ENCODE assay signal across 27 cellular contexts in the genomic region with DNA sequence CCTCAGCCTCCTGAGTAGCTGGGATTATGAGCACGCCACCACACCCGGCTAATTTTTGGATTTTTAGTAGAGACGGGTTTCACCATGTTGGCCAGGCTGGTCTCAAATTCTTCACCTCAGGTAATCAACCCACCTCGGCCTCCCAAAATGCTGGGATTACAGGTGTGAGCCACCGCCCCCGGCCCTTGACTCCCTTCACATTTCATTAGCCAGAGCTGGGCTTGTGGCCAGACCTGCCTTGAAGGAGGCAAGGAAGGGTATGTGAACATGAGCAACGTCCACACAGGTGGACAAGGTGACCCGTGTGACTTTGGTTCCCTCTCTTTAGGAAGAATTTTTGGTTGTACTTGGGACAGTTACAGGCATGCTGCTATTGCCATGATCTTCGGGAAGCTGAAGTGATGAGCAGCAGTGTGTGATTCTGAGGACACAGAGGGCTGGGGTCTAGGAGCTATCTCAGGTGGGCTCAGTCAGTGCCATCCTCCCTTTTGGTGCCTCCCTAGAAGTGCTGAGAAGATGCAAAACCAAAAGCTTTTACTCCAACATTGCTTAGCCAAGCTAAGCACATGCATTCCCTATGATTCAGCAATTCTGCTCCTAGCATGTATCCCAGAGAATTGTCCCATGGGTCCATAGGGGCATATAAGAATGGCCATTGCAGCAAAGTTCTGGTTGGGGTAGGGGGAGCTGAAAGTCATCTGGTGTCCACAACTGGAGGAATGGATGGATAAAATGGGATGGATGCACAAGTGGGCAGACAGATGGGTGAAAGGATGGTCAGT. TPM values are rescaled to one million over a fixed set of nuclear protein-coding genes. Genes with fewer than 3 reads are reported as not detected.
DNase-seq lines count a peak whose midpoint lies in the region; ATAC-seq, FAIRE-seq and TF ChIP-seq lines count a peak whose summit lies in the region.
"Had no signal": no experiment of that assay in that cellular context is flagged by ENCODE, and none has a peak within 500 bp of the region (broad histone marks: within the 10 kb centered on the region; RNA-seq: fewer than 3 reads in every experiment).

No MANE protein-coding gene starts in this region.

- H3K36me3 ChIP-seq in ACC112 (ENCODE audit: insufficient read depth, low read length) = peaks cover 7% of the 10 kb centered on the region; the same call in 1 of the 2 replicates
- H3K36me3 ChIP-seq: SJCRH30 had no signal

- H3K4me3 Mint-ChIP-seq in CD14-positive monocyte = peak overlapping the region; percentile 27 to 39
- no peak overlapping the region for H3K4me3 Mint-ChIP-seq in activated T-helper 17 cell treated with anti-CD3 and anti-CD28 coated beads, Interleukin-2, amount 50 U/mL, for 72 hours
- H3K4me3 Mint-ChIP-seq in osteocyte (ENCODE audit: unreplicated experiment) = no peak overlapping the region
- H3K4me3 Mint-ChIP-seq: activated naive CD8-positive, alpha-beta T cell; memory B cell had no signal

- H3K9me3 Mint-ChIP-seq in CD14-positive monocyte (no peaks in the 10 kb centered on the region), osteocyte (ENCODE audit: unreplicated experiment) (no peaks in the 10 kb centered on the region)
- no peaks in the 10 kb centered on the region for H3K9me3 Mint-ChIP-seq in activated T-helper 17 cell treated with anti-CD3 and anti-CD28 coated beads, Interleukin-2, amount 50 U/mL, for 72 hours
- H3K9me3 Mint-ChIP-seq: memory B cell had no signal

- peaks cover 30% of the 10 kb centered on the region for H3K79me2 ChIP-seq in ACC112 (ENCODE audit: control insufficient read depth, insufficient read depth, low read length, unreplicated experiment)

- peaks cover 21 to 53% of the 10 kb centered on the region in 2 donors for H3K36me3 Mint-ChIP-seq in CD14-positive monocyte
- H3K36me3 Mint-ChIP-seq in activated T-helper 17 cell treated with anti-CD3 and anti-CD28 coated beads, Interleukin-2, amount 50 U/mL, for 72 hours (ENCODE audit: low read depth) = peaks cover 20% of the 10 kb centered on the region
- peaks cover 9% of the 10 kb centered on the region for H3K36me3 Mint-ChIP-seq in osteocyte (ENCODE audit: unreplicated experiment)

- no peak for ATAC-seq in activated T-helper 17 cell treated with anti-CD3 and anti-CD28 coated beads, Interleukin-2, amount 50 U/mL, for 72 hours (replicated peaks)
- ATAC-seq in GM21825 (IDR thresholded peaks at IDR 0.05; ENCODE audit: unreplicated experiment) (no peak), GM19035 (IDR thresholded peaks at IDR 0.05; ENCODE audit: unreplicated experiment) (no peak)

- no peaks in the 10 kb centered on the region for H3K27me3 ChIP-seq in ACC112 (ENCODE audit: insufficient read depth, low read length)
- H3K27me3 ChIP-seq: ascending aorta, SJCRH30, tibial artery had no signal

- H3K4me1 Mint-ChIP-seq in CD14-positive monocyte (peaks cover 84% of the 10 kb centered on the region), osteocyte (ENCODE audit: unreplicated experiment) (peaks cover 12% of the 10 kb centered on the region)
- peaks cover 6% of the 10 kb centered on the region for H3K4me1 Mint-ChIP-seq in activated T-helper 17 cell treated with anti-CD3 and anti-CD28 coated beads, Interleukin-2, amount 50 U/mL, for 72 hours

- no peak overlapping the region for H2AFZ ChIP-seq in ACC112 (ENCODE audit: low read length, unreplicated experiment)
- H2AFZ ChIP-seq: GM23248 had no signal

- H3K27me3 Mint-ChIP-seq in CD14-positive monocyte (ENCODE audit: low read depth in 3 of 3) (peaks cover 0 to 2% (median 0%) of the 10 kb centered on the region in 3 donors), osteocyte (ENCODE audit: unreplicated experiment) (no peaks in the 10 kb centered on the region)
- H3K27me3 Mint-ChIP-seq in activated T-helper 17 cell treated with anti-CD3 and anti-CD28 coated beads, Interleukin-2, amount 50 U/mL, for 72 hours = no peaks in the 10 kb centered on the region
- H3K27me3 Mint-ChIP-seq: activated naive CD8-positive, alpha-beta T cell; memory B cell had no signal

- no peak for FAIRE-seq in urothelium cell line (lab: Jason Lieb, UNC)
- FAIRE-seq: endometrium, keratinocyte had no signal

- DNase-seq in CD14-positive monocyte (ENCODE audit: low spot score) (no peak), osteocyte (ENCODE audit: extremely low spot score, unreplicated experiment) (peak; percentile 60), urothelium cell line (ENCODE audit: low spot score) (no peak), NCI-H345 (lab: John Stamatoyannopoulos, UW) (no peak)
- DNase-seq: activated CD4-positive, alpha-beta T cell treated with anti-CD3 and anti-CD28 coated beads for 1 hour; caudate nucleus; GDM1; NCI-H510A treated with DMSO at 0.1 percent for 48 hours; NK-92 treated with Interleukin-12 subunit alpha and Interleukin-12 subunit beta, amount 100 ng/mL, for 24 hours; SJCRH30; stimulated activated CD4-positive, alpha-beta T cell treated with anti-CD3 and anti-CD28 coated beads, Interleukin-4, amount 100 ng/mL, for 24 hours; stimulated activated naive CD4-positive, alpha-beta T cell; tibial artery had no signal

- no peak overlapping the region for H3K4me3 ChIP-seq in ACC112 (ENCODE audit: low read depth, low read length)
- H3K4me3 ChIP-seq: ascending aorta, GM23248, SJCRH30, tibial artery had no signal

- no peak for TF ChIP-seq CTCF in CD14-positive monocyte (IDR thresholded peaks at IDR 0.05)
- TF ChIP-seq CTCF in osteocyte (IDR thresholded peaks at IDR 0.05) = no peak

- H3K27ac ChIP-seq in ACC112 (ENCODE audit: low read depth, low read length) = peak overlapping the region; percentile 62; the same call in 1 of the 2 replicates
- H3K27ac ChIP-seq: GM23248, SJCRH30, tibial artery had no signal

- intact Hi-C loops in CD14-positive monocyte (cut with micrococcal nuclease) = no loop called here

- H3K27ac Mint-ChIP-seq in CD14-positive monocyte = peak overlapping the region; percentile 99 to 100 (median 100)
- H3K27ac Mint-ChIP-seq in activated T-helper 17 cell treated with anti-CD3 and anti-CD28 coated beads, Interleukin-2, amount 50 U/mL, for 72 hours = peak overlapping the region; percentile 79
- H3K27ac Mint-ChIP-seq in osteocyte (ENCODE audit: unreplicated experiment) = peak overlapping the region; percentile 4
- H3K27ac Mint-ChIP-seq: activated naive CD8-positive, alpha-beta T cell; memory B cell had no signal

- peaks cover 16% of the 10 kb centered on the region for H3K4me1 ChIP-seq in ACC112 (ENCODE audit: control insufficient read depth, insufficient read depth, low read length, unreplicated experiment)
- H3K4me1 ChIP-seq: SJCRH30 had no signal

RNA-seq across cellular contexts. Expression of a gene that starts 6.1 kb away (rescaled TPM):
- polyA plus RNA-seq in CD14-positive monocyte = 10 to 100 TPM; 35.1 to 46.4 TPM
- total RNA-seq in activated T-helper 17 cell treated with anti-CD3 and anti-CD28 coated beads, Interleukin-2, amount 50 U/mL, for 72 hours = 10 to 100 TPM; 17.2 to 21.9 TPM
- 19.0 and 21.0 TPM in 2 replicates for total RNA-seq in osteocyte

RNA-seq across cellular contexts. Expression of a gene that starts 12.1 kb away (rescaled TPM):
- polyA plus RNA-seq in CD14-positive monocyte = not detected
- total RNA-seq in activated T-helper 17 cell treated with anti-CD3 and anti-CD28 coated beads, Interleukin-2, amount 50 U/mL, for 72 hours = under 1 TPM in 1 of 2 donors, not detected in 1; 0.98 TPM
- not detected in 2 replicates for total RNA-seq in osteocyte
- total RNA-seq: ascending aorta; fibroblast of lung; glomerular endothelial cell; GM23248; HT1080; SJCRH30; T-helper 1 cell treated with Interleukin-12 subunit alpha and Interleukin-12 subunit beta and Interleukin-4 antibody, amounts not matched to agents 30 ng/mL and 1 ng/mL, for 36 hours had no signal
- polyA plus RNA-seq: fibroblast of lung, GM23248 had no signal

RNA-seq across cellular contexts. Expression of a gene that starts 54.1 kb away (rescaled TPM):
- 100 to 1,000 TPM in 1 of 2 donors, 10 to 100 TPM in 1; 95.2 to 131 TPM for polyA plus RNA-seq in CD14-positive monocyte
- total RNA-seq in activated T-helper 17 cell treated with anti-CD3 and anti-CD28 coated beads, Interleukin-2, amount 50 U/mL, for 72 hours = 10 to 100 TPM; 57.4 to 92.9 TPM
- 54.2 and 55.6 TPM in 2 replicates for total RNA-seq in osteocyte

RNA-seq across cellular contexts. Expression of a gene that starts 59.0 kb away (rescaled TPM):
- under 1 TPM; 0.12 to 0.40 TPM for polyA plus RNA-seq in CD14-positive monocyte
- total RNA-seq in activated T-helper 17 cell treated with anti-CD3 and anti-CD28 coated beads, Interleukin-2, amount 50 U/mL, for 72 hours = 1 to 10 TPM; 1.6 to 6.6 TPM
- total RNA-seq in osteocyte = 4.0 and 4.1 TPM in 2 replicates
- total RNA-seq: ascending aorta, glomerular endothelial cell, GM23248, HT1080 had no signal

Comparison
In these comparisons a context has a peak if more than half of its experiments do, and no peak if none do; other contexts are left out.
1. H3K27ac Mint-ChIP-seq: peak in every context shown above with its lines; median percentile 100 in CD14-positive monocyte; 79 in activated T-helper 17 cell treated with anti-CD3 and anti-CD28 coated beads, Interleukin-2, amount 50 U/mL, for 72 hours; 4 in osteocyte.
2. H3K4me3 Mint-ChIP-seq: peak in CD14-positive monocyte (2 of 2); none in activated T-helper 17 cell treated with anti-CD3 and anti-CD28 coated beads, Interleukin-2, amount 50 U/mL, for 72 hours (single experiment) and osteocyte (single experiment).